Comparison of ENCODE assay signal across 1 cellular context in the genomic region with DNA sequence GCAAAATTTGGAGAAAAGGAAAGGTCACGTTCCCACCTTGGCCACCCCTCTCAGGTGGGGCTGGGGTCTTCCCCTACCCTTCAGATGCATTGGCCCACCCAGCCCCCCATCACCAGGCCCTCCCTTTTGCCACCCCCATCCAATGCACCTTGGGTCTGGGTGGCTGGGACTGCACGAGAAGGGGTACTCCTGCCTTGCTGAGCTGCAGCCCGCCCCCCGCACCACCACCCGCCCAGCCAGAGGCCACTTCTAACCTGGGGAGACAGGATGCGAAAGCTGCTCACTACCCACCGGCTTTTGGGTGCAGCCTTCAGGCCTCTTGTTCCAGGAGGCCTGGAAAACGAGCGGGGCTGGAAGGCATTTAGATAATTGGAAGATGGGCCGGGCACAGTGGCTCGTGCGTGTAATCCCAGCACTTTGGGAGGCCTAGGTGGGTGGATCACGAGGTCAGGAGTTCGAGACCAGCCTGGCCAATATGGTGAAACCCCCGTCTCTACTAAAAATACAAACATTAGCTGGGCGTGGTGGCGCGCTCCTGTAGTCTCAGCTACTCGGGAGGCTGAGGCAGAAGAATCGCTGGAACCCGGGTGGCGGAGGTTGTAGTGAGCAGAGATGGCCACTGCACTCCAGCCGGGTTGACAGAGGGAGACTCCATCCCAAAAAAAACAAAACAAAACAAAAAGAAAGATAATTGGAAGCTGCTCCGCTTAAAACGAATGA.
TF ChIP-seq lines count a peak whose summit lies in the region.

No MANE protein-coding gene starts in this region.

TF ChIP-seq in HepG2, 621 proteins besides CTCF, POLR2A, EP300 and RAD21:
- 0 out of 2 replicates have a peak, but pooled peaks have one; percentile 24 for TF ChIP-seq CHCHD3 (CRISPR knock-in tag; IDR thresholded peaks at IDR 0.05)
- TF ChIP-seq ZNF460 (CRISPR knock-in tag; IDR thresholded peaks at IDR 0.05; ENCODE audit: borderline replicate concordance), result peak; percentile 35; the same call in 1 of the 2 replicates
- TF ChIP-seq, protein P1, sequence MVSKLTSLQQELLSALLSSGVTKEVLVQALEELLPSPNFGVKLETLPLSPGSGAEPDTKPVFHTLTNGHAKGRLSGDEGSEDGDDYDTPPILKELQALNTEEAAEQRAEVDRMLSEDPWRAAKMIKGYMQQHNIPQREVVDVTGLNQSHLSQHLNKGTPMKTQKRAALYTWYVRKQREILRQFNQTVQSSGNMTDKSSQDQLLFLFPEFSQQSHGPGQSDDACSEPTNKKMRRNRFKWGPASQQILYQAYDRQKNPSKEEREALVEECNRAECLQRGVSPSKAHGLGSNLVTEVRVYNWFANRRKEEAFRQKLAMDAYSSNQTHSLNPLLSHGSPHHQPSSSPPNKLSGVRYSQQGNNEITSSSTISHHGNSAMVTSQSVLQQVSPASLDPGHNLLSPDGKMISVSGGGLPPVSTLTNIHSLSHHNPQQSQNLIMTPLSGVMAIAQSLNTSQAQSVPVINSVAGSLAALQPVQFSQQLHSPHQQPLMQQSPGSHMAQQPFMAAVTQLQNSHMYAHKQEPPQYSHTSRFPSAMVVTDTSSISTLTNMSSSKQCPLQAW (CRISPR knock-in tag; IDR thresholded peaks at IDR 0.05), result peak; percentile 32; the same call in 1 of the 2 replicates
- no peak for TF ChIP-seq SRSF9 (IDR thresholded peaks at IDR 0.05; ENCODE audit: borderline replicate concordance, insufficient read depth, low read depth, low read length, poor library complexity, severe bottlenecking)
- 0 out of 2 replicates have a peak, but pooled peaks have one; percentile 35 for TF ChIP-seq NFATC3 (CRISPR knock-in tag; IDR thresholded peaks at IDR 0.05)
- 0 out of 2 replicates have a peak, but pooled peaks have one; percentile 29 for TF ChIP-seq NRL (CRISPR knock-in tag; IDR thresholded peaks at IDR 0.05; ENCODE audit: borderline replicate concordance)
- no peak for TF ChIP-seq HHEX (CRISPR knock-in tag; IDR thresholded peaks at IDR 0.05)
- no peak for TF ChIP-seq MAFG (CRISPR knock-in tag; IDR thresholded peaks at IDR 0.05)
- TF ChIP-seq ZNF44 (CRISPR knock-in tag; IDR thresholded peaks at IDR 0.05), result 0 out of 2 replicates have a peak, but pooled peaks have one; percentile 33
- TF ChIP-seq ZNF572 (CRISPR knock-in tag; IDR thresholded peaks at IDR 0.05), result 0 out of 2 replicates have a peak, but pooled peaks have one; percentile 79
